Comparison of ENCODE assay signal across 31 cellular contexts in the genomic region with DNA sequence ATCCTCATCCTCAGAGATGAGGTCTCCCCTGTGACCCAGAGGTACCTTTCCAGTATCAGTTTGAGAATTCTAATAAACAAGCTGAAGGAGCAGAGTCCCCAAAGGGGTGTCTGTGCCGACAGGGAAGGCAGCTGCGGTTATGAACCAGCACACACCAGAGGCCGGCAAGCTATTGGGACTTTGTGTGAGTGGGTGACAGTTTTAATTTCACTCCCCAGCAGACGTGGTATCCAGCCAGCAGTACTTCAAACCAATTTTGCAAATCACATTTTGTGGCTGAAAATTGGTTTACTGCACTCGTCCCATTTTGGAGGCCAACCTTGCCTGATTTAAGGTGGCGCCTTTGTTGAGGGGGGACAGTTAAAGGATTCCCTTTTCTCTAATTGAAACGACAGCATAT.
"Had no signal": no experiment of that assay in that cellular context is flagged by ENCODE, and none has a peak within 500 bp of the region (broad histone marks: within the 10 kb centered on the region; RNA-seq: fewer than 3 reads in every experiment).

No MANE protein-coding gene starts in this region.

- H3K4me2 ChIP-seq: PC-9, SK-N-SH had no signal

- H3K4me3 ChIP-seq: MG63, PC-9, SJCRH30 had no signal

- H3K27ac ChIP-seq: PC-9, RWPE1, SJCRH30 had no signal

- H3K27me3 ChIP-seq: MG63, SJCRH30 had no signal

- H3K9ac ChIP-seq: SK-N-SH had no signal

- H3K9me3 ChIP-seq: MG63, SK-N-SH had no signal

- DNase-seq: Kasumi-1, KG1, MG63, NCI-H1048, NCI-H1092 treated with DMSO at 0.1 percent for 48 hours, NCI-H1105 treated with DMSO at 0.1 percent for 48 hours, NCI-H1417, NCI-H1436, NCI-H146, NCI-H1694, NCI-H187, NCI-H1930, NCI-H2029 treated with DMSO at 0.1 percent for 48 hours, NCI-H2081 treated with DMSO at 0.1 percent for 48 hours, NCI-H2107, NCI-H2171, NCI-H226, NCI-H446 treated with DMSO at 0.1 percent for 48 hours, NCI-H510A, NCI-H524, NCI-H526, NCI-H69, NCI-H748 treated with DMSO at 0.1 percent for 48 hours, NCI-H82, PC-9, SHP77, SIG-M5, SJCRH30, SK-N-SH, SW 1271 had no signal

- H2AFZ ChIP-seq: PC-9 had no signal

- H3K36me3 ChIP-seq: MG63, SJCRH30 had no signal
